20 cellular contexts compared by ENCODE assay signal in the genomic region with DNA sequence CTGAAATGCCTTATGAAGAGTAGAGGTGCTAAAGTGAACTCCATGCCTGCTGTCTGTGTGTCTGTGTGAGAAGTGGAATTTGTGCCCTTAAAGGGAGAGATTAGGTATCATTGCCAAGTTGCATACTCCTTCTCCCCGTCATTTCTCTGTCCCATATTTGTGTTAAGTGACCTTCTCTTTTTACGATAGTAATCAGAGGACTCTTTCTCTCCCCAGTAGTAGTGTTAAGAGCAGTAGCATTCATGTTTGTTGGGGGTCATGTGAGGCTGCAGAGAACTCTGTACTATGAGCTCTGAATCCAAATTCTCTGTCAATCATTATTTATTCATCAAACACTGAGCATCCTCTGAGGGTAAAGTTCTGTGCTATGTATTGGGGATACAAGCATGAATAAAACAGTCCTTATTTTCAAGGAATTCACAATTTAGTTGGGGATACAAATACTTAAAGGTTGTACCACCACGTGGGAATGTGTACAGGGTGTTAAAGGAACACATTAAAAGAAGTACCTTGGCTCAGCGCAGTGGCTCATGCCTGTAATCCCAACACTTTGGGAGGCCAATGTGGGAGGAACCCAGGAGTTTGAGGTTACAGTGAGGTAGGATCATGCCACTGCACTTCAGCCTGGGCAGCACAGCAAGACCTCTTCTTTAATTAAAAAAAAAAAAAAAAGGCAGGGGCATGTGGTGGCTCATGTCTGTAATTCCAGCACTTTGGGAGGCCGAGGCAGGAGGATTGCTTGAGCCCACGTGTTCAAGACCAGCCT. TPM values are rescaled to one million over a fixed set of nuclear protein-coding genes. Genes with fewer than 3 reads are reported as not detected.
DNase-seq lines count a peak whose midpoint lies in the region; ATAC-seq, FAIRE-seq and TF ChIP-seq lines count a peak whose summit lies in the region.
"Had no signal": no experiment of that assay in that cellular context is flagged by ENCODE, and none has a peak within 500 bp of the region (broad histone marks: within the 10 kb centered on the region; RNA-seq: fewer than 3 reads in every experiment).

No MANE protein-coding gene starts in this region.

- peaks cover 12% of the 10 kb centered on the region for H3K4me1 ChIP-seq in CD4-positive, CD25-positive, alpha-beta regulatory T cell (ENCODE audit: control insufficient read depth, insufficient read depth, low read length, poor library complexity, severe bottlenecking)
- peaks cover 33% of the 10 kb centered on the region for H3K4me1 ChIP-seq in GM12878 (ENCODE audit: control insufficient read depth, insufficient read depth, low read length)
- H3K4me1 ChIP-seq in liver (ENCODE audit: control insufficient read depth in 4 of 4, insufficient read depth in 4 of 4, low read length in 3 of 4): peaks cover 22 to 75% (median 57%) of the 10 kb centered on the region in 4 donors
- H3K4me1 ChIP-seq in sigmoid colon: peaks cover 0 to 59% (median 40%) of the 10 kb centered on the region in 4 donors
- H3K4me1 ChIP-seq in smooth muscle cell (ENCODE audit: low read depth): no peaks in the 10 kb centered on the region

- H4K20me1 ChIP-seq in GM12878 (ENCODE audit: control insufficient read depth, insufficient read depth): no peaks in the 10 kb centered on the region; the same call in 1 of the 2 replicates
- H4K20me1 ChIP-seq in smooth muscle cell (ENCODE audit: low read depth): peaks cover 67% of the 10 kb centered on the region

- H3K9me3 ChIP-seq in CD4-positive, CD25-positive, alpha-beta regulatory T cell (ENCODE audit: control insufficient read depth in 2 of 2, low read length in 2 of 2): no peaks in the 10 kb centered on the region
- no peaks in the 10 kb centered on the region for H3K9me3 ChIP-seq in GM12878 (replicated peaks; ENCODE audit: control insufficient read depth, insufficient read depth, low read length)
- no peaks in the 10 kb centered on the region for H3K9me3 ChIP-seq in liver (ENCODE audit: control insufficient read depth in 4 of 4, low read length in 3 of 4)
- H3K9me3 ChIP-seq in sigmoid colon: no peaks in the 10 kb centered on the region
- no peaks in the 10 kb centered on the region for H3K9me3 ChIP-seq in smooth muscle cell (replicated peaks; ENCODE audit: low read depth)

- H3K27ac Mint-ChIP-seq in CD4-positive, CD25-positive, alpha-beta regulatory T cell: peak overlapping the region in 2 of 3 donors; percentile 17 to 56

- no peak overlapping the region for H3K27ac ChIP-seq in CD4-positive, CD25-positive, alpha-beta regulatory T cell (ENCODE audit: insufficient read depth, low read length, poor library complexity, severe bottlenecking)
- H3K27ac ChIP-seq in GM12878 (ENCODE audit: control insufficient read depth, insufficient read depth) (no peak overlapping the region), liver (ENCODE audit: low read depth in 1 of 2, low read length in 2 of 2) (peak overlapping the region; percentile 28 to 58), sigmoid colon (peak overlapping the region; percentile 63 to 80 (median 77)), smooth muscle cell (ENCODE audit: low read depth) (no peak overlapping the region)
- H3K27ac ChIP-seq: RWPE1 had no signal

- WGBS in GM12878 (ENCODE audit: insufficient coverage, insufficient replicate concordance, low lambda C conversion rate, missing lambda C conversion rate): 98% methylated on average over 6 of the region's 6 CpGs
- WGBS in liver: 61% methylated on average over 6 of the region's 6 CpGs
- 77 to 91% methylated on average over 6 of the region's 6 CpGs for WGBS in sigmoid colon, 2 donors
- 97% methylated on average over 6 of the region's 6 CpGs for WGBS in smooth muscle cell (ENCODE audit: low lambda C conversion rate)

- CTCF ChIA-PET in GM12878 (lab: Yijun Ruan, JAX): interaction anchor here (0.6 to 9.5 kb wide), 5 partner anchors 14 to 182 kb away, joined by 3 to 84 read pairs (median 5); no protein-coding TSS in a partner anchor

- H3K27me3 ChIP-seq in CD4-positive, CD25-positive, alpha-beta regulatory T cell (ENCODE audit: control insufficient read depth, insufficient read depth, low read length): no peaks in the 10 kb centered on the region
- H3K27me3 ChIP-seq in GM12878 (replicated peaks in 1 of 2; ENCODE audit: control insufficient read depth in 2 of 2, insufficient read depth in 2 of 2, low read length in 1 of 2) (no peaks in the 10 kb centered on the region), liver (ENCODE audit: control insufficient read depth in 4 of 4, insufficient read depth in 4 of 4, low read length in 3 of 4) (no peaks in the 10 kb centered on the region), sigmoid colon (no peaks in the 10 kb centered on the region), smooth muscle cell (ENCODE audit: low read depth) (no peaks in the 10 kb centered on the region)

- H3K36me3 Mint-ChIP-seq in CD4-positive, CD25-positive, alpha-beta regulatory T cell: peaks cover 42% of the 10 kb centered on the region

- H3K36me3 ChIP-seq in CD4-positive, CD25-positive, alpha-beta regulatory T cell (ENCODE audit: control insufficient read depth, insufficient read depth, low read length): peaks cover 82% of the 10 kb centered on the region
- H3K36me3 ChIP-seq in GM12878 (ENCODE audit: control insufficient read depth in 2 of 2, insufficient read depth in 2 of 2, low read length in 1 of 2) (peaks cover 35 to 67% of the 10 kb centered on the region in 2 experiments), liver (ENCODE audit: control insufficient read depth in 4 of 4, insufficient read depth in 3 of 4, low read depth in 1 of 4, low read length in 3 of 4) (peaks cover 8 to 36% (median 28%) of the 10 kb centered on the region in 4 donors), sigmoid colon (peaks cover 6 to 95% (median 24%) of the 10 kb centered on the region in 4 donors), smooth muscle cell (ENCODE audit: low read depth) (peaks cover 15% of the 10 kb centered on the region)

- no peak for FAIRE-seq in GM12878 (lab: Jason Lieb, UNC)
- FAIRE-seq: A204.1 had no signal

- intact Hi-C loops in GM12878 (cut with micrococcal nuclease; ENCODE audit: unreplicated experiment) (no loop called here), sigmoid colon (cut with DNase I) (no loop called here)

- TF ChIP-seq POLR2A in GM12878 (IDR thresholded peaks at IDR 0.05; ENCODE audit: low read depth, low read length) (no peak), sigmoid colon (IDR thresholded peaks at IDR 0.05) (no peak)

- in situ Hi-C loops in GM12878 (cut with MboI): no loop called here

- TF ChIP-seq EP300 in GM12878 (IDR thresholded peaks at IDR 0.05; ENCODE audit: borderline replicate concordance in 1 of 2, control insufficient read depth in 1 of 2, low read depth in 2 of 2, low read length in 2 of 2) (no peak), sigmoid colon (IDR thresholded peaks at IDR 0.05) (no peak)

- SMC1A ChIA-PET in GM12878 (lab: Charles Lee; ENCODE audit: uncharacterized antibody, unreplicated experiment): interaction anchor here (0.6 to 0.9 kb wide), 2 partner anchors 46 to 47 kb away, joined by 3 read pairs; no protein-coding TSS in a partner anchor

- ATAC-seq in CD4-positive, CD25-positive, alpha-beta regulatory T cell (ENCODE audit: low read depth in 2 of 2): no peak
- ATAC-seq in GM12878: no peak
- ATAC-seq in HG03521 (IDR thresholded peaks at IDR 0.05; ENCODE audit: unreplicated experiment): no peak
- ATAC-seq: PC-3 had no signal

- H2AFZ ChIP-seq in GM12878 (ENCODE audit: control insufficient read depth, low read depth, low read length): no peak overlapping the region
- no peak overlapping the region for H2AFZ ChIP-seq in smooth muscle cell (ENCODE audit: low read depth)

- H3K4me3 Mint-ChIP-seq in CD4-positive, CD25-positive, alpha-beta regulatory T cell: no peak overlapping the region
- H3K4me3 Mint-ChIP-seq: CD4-positive, alpha-beta memory T cell had no signal

- no peak for TF ChIP-seq RAD21 in GM12878 (IDR thresholded peaks at IDR 0.05; ENCODE audit: insufficient read depth, low read depth, low read length)
- peak; percentile 51 to 62 for TF ChIP-seq RAD21 in liver (IDR thresholded peaks at IDR 0.05)

- TF ChIP-seq CTCF in GM12878 (IDR thresholded peaks at IDR 0.05 in 2 of 3, conservative IDR thresholded peaks at IDR 0.05 in 1 of 3; ENCODE audit: control insufficient read depth in 2 of 3, extremely low read depth in 1 of 3, insufficient read depth in 1 of 3, low read depth in 3 of 3, low read length in 3 of 3) (no peak), liver (IDR thresholded peaks at IDR 0.05; ENCODE audit: low read depth, low read length, missing input control) (no peak), sigmoid colon (IDR thresholded peaks at IDR 0.05) (no peak), smooth muscle cell (IDR thresholded peaks at IDR 0.05; ENCODE audit: borderline replicate concordance, insufficient read depth, poor library complexity, severe bottlenecking) (no peak)

- RAD21 ChIA-PET in GM12878 (lab: Charles Lee; ENCODE audit: unreplicated experiment): interaction anchor here (1.1 kb wide), 1 partner anchor 18 kb away, joined by 3 read pairs; no protein-coding TSS in a partner anchor

- H3K4me1 Mint-ChIP-seq in CD4-positive, CD25-positive, alpha-beta regulatory T cell: peaks cover 5 to 22% (median 15%) of the 10 kb centered on the region in 4 donors

- POLR2A ChIA-PET in GM12878 (lab: Charles Lee): interaction anchor here (1.4 kb wide), 1 partner anchor 66 kb away, joined by 3 read pairs; no protein-coding TSS in a partner anchor

- no peaks in the 10 kb centered on the region for H3K27me3 Mint-ChIP-seq in CD4-positive, CD25-positive, alpha-beta regulatory T cell
- H3K27me3 Mint-ChIP-seq: CD4-positive, alpha-beta memory T cell had no signal

- no peaks in the 10 kb centered on the region for H3F3A ChIP-seq in smooth muscle cell (ENCODE audit: low read depth)

- no peak overlapping the region for H3K4me2 ChIP-seq in GM12878 (ENCODE audit: control insufficient read depth, insufficient read depth)
- H3K4me2 ChIP-seq in smooth muscle cell: no peak overlapping the region

- DNase-seq in CD4-positive, CD25-positive, alpha-beta regulatory T cell: no peak
- DNase-seq in GM12878 (ENCODE audit: low read depth, low spot score) (no peak), sigmoid colon (no peak), smooth muscle cell (lab: John Stamatoyannopoulos, UW; ENCODE audit: unreplicated experiment) (no peak)
- no peak for DNase-seq in activated effector memory CD4-positive, alpha-beta T cell treated with anti-CD3 and anti-CD28 coated beads, Interleukin-2, amount 50 U/mL, for 16 hours
- DNase-seq: CD4-positive, alpha-beta memory T cell; DMS53; EL; GOT3; KG1; MV-4-11; NCI-H1694 treated with DMSO at 0.1 percent for 48 hours; NCI-H2227 treated with DMSO at 0.1 percent for 48 hours; NCI-H510A treated with DMSO at 0.1 percent for 48 hours; NCI-H82; PC-3 had no signal

- H3K9ac ChIP-seq in GM12878 (ENCODE audit: control insufficient read depth, insufficient read depth, low read length) (no peak overlapping the region), liver (ENCODE audit: low read depth in 1 of 2, low read length in 2 of 2) (peak overlapping the region in 1 of 2 donors; percentile 3), smooth muscle cell (ENCODE audit: low read depth) (no peak overlapping the region)

- BruUV-seq in GM12878 (replicated peaks; lab: Mats Ljungman, UMichigan): TSS peak; percentile 14

- no peak overlapping the region for H3K4me3 ChIP-seq in CD4-positive, CD25-positive, alpha-beta regulatory T cell (ENCODE audit: low read depth, low read length)
- H3K4me3 ChIP-seq in GM12878 (no peak overlapping the region), liver (ENCODE audit: low read depth in 1 of 3, low read length in 3 of 3) (no peak overlapping the region), sigmoid colon (no peak overlapping the region), smooth muscle cell (no peak overlapping the region)

- H3K9me3 Mint-ChIP-seq in CD4-positive, CD25-positive, alpha-beta regulatory T cell: no peaks in the 10 kb centered on the region

- H3K79me2 ChIP-seq in GM12878 (ENCODE audit: control insufficient read depth, insufficient read depth, low read length) (peaks cover 4% of the 10 kb centered on the region; the same call in 1 of the 2 replicates), smooth muscle cell (ENCODE audit: low read depth) (no peaks in the 10 kb centered on the region)

RNA-seq across cellular contexts. Expression of gene KCNQ4, which starts 24.8 kb away (rescaled TPM):
- 0.44 TPM for total RNA-seq in CD4-positive, CD25-positive, alpha-beta regulatory T cell
- under 1 TPM in 3 of 4 donors, not detected in 1; 0.10 to 0.25 (median 0.13) TPM for polyA plus RNA-seq in CD4-positive, CD25-positive, alpha-beta regulatory T cell
- total RNA-seq in GM12878 (2013; cell fraction: nucleolus; rRNA removed): 6.3 and 8.8 TPM in 2 replicates
- total RNA-seq in GM12878 (2014; rRNA removed) (under 0.01 and 0.11 TPM in 2 replicates), GM12878 (2014; rRNA removed; fragmentation: Illumina TruSeq; extraction: Trizol) (0.04 and 0.05 TPM in 2 replicates), GM12878 (2021) (0.18 and 0.21 TPM in 2 replicates), liver (1 to 10 TPM in 1 of 2 donors, under 1 TPM in 1; 0.33 to 2.1 TPM), sigmoid colon (10 to 100 TPM in 1 of 4 donors, 1 to 10 TPM in 3; 4.8 to 10.8 (median 8.7) TPM), smooth muscle cell (0.63 TPM in 1 of 2 replicates, not detected in the other)
- 0.17 TPM for polyA plus RNA-seq in GM12878 (2011; ENCODE audit: low read depth)
- polyA plus RNA-seq in GM12878 (2011; rRNA removed) (0.03 and 0.04 TPM in 2 replicates), GM12878 (2014; fragmentation: Illumina TruSeq; extraction: Trizol) (0.08 and 0.13 TPM in 2 replicates), GM12878 (2014; fragmentation: Nextera tagmentation; extraction: Ambion mirVana) (not detected), GM12878 (2014; rRNA removed) (0.10 and 0.30 TPM in 2 replicates), GM12878 (2016; fragmentation: Nextera tagmentation; extraction: Ambion mirVana) (under 1 TPM; 0.05 to 0.07 TPM), liver (under 1 TPM; 0.10 to 0.20 TPM), sigmoid colon (1 to 10 TPM in 1 of 3 donors, under 1 TPM in 1, not detected in 1; 0.60 to 2.6 TPM), smooth muscle cell (0.06 and 0.17 TPM in 2 replicates)
- polyA plus RNA-seq in GM12878 (2011; cell fraction: cytosol; rRNA removed): 0.03 and 0.08 TPM in 2 replicates
- polyA plus RNA-seq in GM12878 (2011; cell fraction: nucleus; rRNA removed): 0.43 and 0.51 TPM in 2 replicates
- 0.28 and 0.51 TPM in 2 replicates for polyA plus RNA-seq in GM12878 (2012)
- 0.05 TPM in 1 of 2 replicates, not detected in the other for polyA minus RNA-seq in GM12878 (2011; rRNA and poly(A)+ RNA removed)
- polyA minus RNA-seq in GM12878 (2011; cell fraction: cytosol; rRNA and poly(A)+ RNA removed): not detected in 2 replicates
- 0.12 and 0.19 TPM in 2 replicates for polyA minus RNA-seq in GM12878 (2011; cell fraction: nucleus; rRNA and poly(A)+ RNA removed)

Comparison
In these comparisons a context has a peak if more than half of its experiments do, and no peak if none do; other contexts are left out.
1. H3K27ac ChIP-seq: peak in liver (2 of 2) and sigmoid colon (4 of 4); none in CD4-positive, CD25-positive, alpha-beta regulatory T cell (single experiment), GM12878 (single experiment) and smooth muscle cell (single experiment).